ENCODE assay signal across 13 cellular contexts in the genomic region with DNA sequence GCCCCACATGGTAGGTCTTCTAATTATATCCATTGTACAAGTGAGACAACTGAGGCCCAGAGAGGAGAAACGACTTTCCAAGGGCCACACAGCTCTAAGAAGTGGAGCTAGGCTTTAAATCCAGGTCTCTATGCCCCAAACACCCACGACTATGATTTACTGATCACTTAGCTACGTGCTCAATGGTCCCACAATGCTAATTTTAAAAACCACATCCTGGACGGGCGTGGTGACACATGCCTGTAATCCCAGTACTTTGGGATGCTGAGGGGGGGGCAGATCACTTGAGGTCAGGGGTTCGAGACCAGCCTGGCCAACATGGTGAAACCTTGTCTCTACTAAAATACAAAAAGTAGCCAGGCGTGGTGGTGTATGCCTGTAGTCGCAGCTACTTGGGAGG. TPM values are rescaled to one million over a fixed set of nuclear protein-coding genes. Genes with fewer than 3 reads are reported as not detected.
DNase-seq lines count a peak whose midpoint lies in the region; ATAC-seq, FAIRE-seq and TF ChIP-seq lines count a peak whose summit lies in the region.
"Had no signal": no experiment of that assay in that cellular context is flagged by ENCODE, and none has a peak within 500 bp of the region (broad histone marks: within the 10 kb centered on the region; RNA-seq: fewer than 3 reads in every experiment).

No MANE protein-coding gene starts in this region.

- H3K27ac ChIP-seq in ACC112 (ENCODE audit: low read depth, low read length) (peak overlapping the region; percentile 7; the same call in 1 of the 2 replicates), Karpas-422 (ENCODE audit: low read length) (peak overlapping the region; percentile 58; the same call in 1 of the 2 replicates), GM12878 (ENCODE audit: control insufficient read depth, insufficient read depth) (peak overlapping the region; percentile 86), upper lobe of left lung (peak overlapping the region in 1 of 4 donors; percentile 65)
- H3K27ac ChIP-seq: neutrophil had no signal

- POLR2A ChIA-PET in GM12878 (lab: Charles Lee), result interaction anchor here (0.7 to 5.4 kb wide), 8 partner anchors 8 to 212 kb away, joined by 3 to 46 read pairs (median 10); partner anchors contain the start of gene MLEC

- TF ChIP-seq CTCF in GM12878 (IDR thresholded peaks at IDR 0.05 in 2 of 3, conservative IDR thresholded peaks at IDR 0.05 in 1 of 3; ENCODE audit: control insufficient read depth in 2 of 3, extremely low read depth in 1 of 3, insufficient read depth in 1 of 3, low read depth in 3 of 3, low read length in 3 of 3) (no peak), upper lobe of left lung (IDR thresholded peaks at IDR 0.05) (no peak)

- TF ChIP-seq POLR2A in GM12878 (IDR thresholded peaks at IDR 0.05; ENCODE audit: low read depth, low read length) (no peak), upper lobe of left lung (IDR thresholded peaks at IDR 0.05) (no peak)

- TF ChIP-seq RAD21 in GM12878 (IDR thresholded peaks at IDR 0.05; ENCODE audit: insufficient read depth, low read depth, low read length), result no peak

- 32% methylated on average over 8 of the region's 8 CpGs for WGBS in GM12878 (ENCODE audit: insufficient coverage, insufficient replicate concordance, low lambda C conversion rate, missing lambda C conversion rate)
- WGBS in upper lobe of left lung, 2 donors, result 59 to 68% methylated on average over 8 of the region's 8 CpGs

- FAIRE-seq in GM12878 (lab: Jason Lieb, UNC), result no peak
- FAIRE-seq: islet of Langerhans had no signal

- intact Hi-C loops in GM12878 (cut with micrococcal nuclease; ENCODE audit: unreplicated experiment), result loop anchor here (1.0 kb wide), 1 partner anchor 8 kb away; no protein-coding TSS in a partner anchor

- in situ Hi-C loops in GM12878 (cut with MboI), result no loop called here

- H3K4me1 ChIP-seq in ACC112 (ENCODE audit: control insufficient read depth, insufficient read depth, low read length, unreplicated experiment), result peaks cover 13% of the 10 kb centered on the region
- peaks cover 31% of the 10 kb centered on the region for H3K4me1 ChIP-seq in Karpas-422 (ENCODE audit: low read length)
- peaks cover 50% of the 10 kb centered on the region for H3K4me1 ChIP-seq in GM12878 (ENCODE audit: control insufficient read depth, insufficient read depth, low read length)
- peaks cover 0 to 12% (median 3%) of the 10 kb centered on the region in 4 donors for H3K4me1 ChIP-seq in upper lobe of left lung

- H3K4me3 ChIP-seq in ACC112 (ENCODE audit: low read depth, low read length), result no peak overlapping the region
- no peak overlapping the region for H3K4me3 ChIP-seq in Karpas-422 (ENCODE audit: low read length)
- H3K4me3 ChIP-seq in GM12878, result no peak overlapping the region
- no peak overlapping the region for H3K4me3 ChIP-seq in upper lobe of left lung

- H3K4me2 ChIP-seq in Karpas-422 (ENCODE audit: low read depth, low read length, poor library complexity, severe bottlenecking) (peak overlapping the region; percentile 49), GM12878 (ENCODE audit: control insufficient read depth, insufficient read depth) (peak overlapping the region; percentile 32)

- H3K27me3 ChIP-seq in ACC112 (ENCODE audit: insufficient read depth, low read length), result no peaks in the 10 kb centered on the region
- no peaks in the 10 kb centered on the region for H3K27me3 ChIP-seq in Karpas-422 (ENCODE audit: low read length)
- no peaks in the 10 kb centered on the region for H3K27me3 ChIP-seq in GM12878 (replicated peaks in 1 of 2; ENCODE audit: control insufficient read depth in 2 of 2, insufficient read depth in 2 of 2, low read length in 1 of 2)
- no peaks in the 10 kb centered on the region for H3K27me3 ChIP-seq in upper lobe of left lung
- H3K27me3 ChIP-seq: neutrophil had no signal

- no peaks in the 10 kb centered on the region for H4K20me1 ChIP-seq in Karpas-422 (ENCODE audit: insufficient read depth, low read depth, low read length)
- no peaks in the 10 kb centered on the region for H4K20me1 ChIP-seq in GM12878 (ENCODE audit: control insufficient read depth, insufficient read depth)

- RAD21 ChIA-PET in GM12878 (lab: Charles Lee; ENCODE audit: unreplicated experiment), result interaction anchor here (1.4 to 7.1 kb wide), 7 partner anchors 9 to 175 kb away, joined by 4 to 77 read pairs (median 12); partner anchors contain the start of gene MLEC

- DNase-seq in Karpas-422, result no peak
- no peak for DNase-seq in GM12878 (ENCODE audit: low read depth, low spot score)
- no peak for DNase-seq in upper lobe of left lung
- no peak for DNase-seq in AG08396 (ENCODE audit: low spot score)
- DNase-seq: Calu3, cerebellar nuclear complex, NCI-H524 had no signal

- H3K79me2 ChIP-seq in ACC112 (ENCODE audit: control insufficient read depth, insufficient read depth, low read length, unreplicated experiment) (no peaks in the 10 kb centered on the region), Karpas-422 (ENCODE audit: low read length) (no peaks in the 10 kb centered on the region), GM12878 (ENCODE audit: control insufficient read depth, insufficient read depth, low read length) (peaks cover 1% of the 10 kb centered on the region; the same call in 1 of the 2 replicates)

- CTCF ChIA-PET in GM12878 (lab: Yijun Ruan, JAX), result interaction anchor here (0.6 to 24.8 kb wide), 10 partner anchors 9 to 292 kb away, joined by 3 to 454 read pairs (median 4); partner anchors contain the start of genes CABP1 and MLEC

- ATAC-seq in GM18502 (IDR thresholded peaks at IDR 0.05; ENCODE audit: poor library complexity, unreplicated experiment), result peak; percentile 30
- ATAC-seq in GM12878, result peak; percentile 37
- no peak for ATAC-seq in GM18517 (IDR thresholded peaks at IDR 0.05; ENCODE audit: unreplicated experiment)
- no peak for ATAC-seq in upper lobe of left lung (ENCODE audit: low FRiP score in 2 of 2)
- no peak for ATAC-seq in activated CD4-positive, CD25-positive, alpha-beta regulatory T cell treated with anti-CD3 and anti-CD28 coated beads, Interleukin-2, amount 50 U/mL, for 24 hours

- H3K9me2 ChIP-seq in Karpas-422 (replicated peaks; ENCODE audit: insufficient read depth, low read length), result no peaks in the 10 kb centered on the region

- SMC1A ChIA-PET in GM12878 (lab: Charles Lee; ENCODE audit: uncharacterized antibody, unreplicated experiment), result interaction anchor here (0.7 to 18.2 kb wide), 9 partner anchors 10 to 97 kb away, joined by 3 to 149 read pairs (median 5); partner anchors contain the start of genes MLEC and POP5

- H2AFZ ChIP-seq in ACC112 (ENCODE audit: low read length, unreplicated experiment) (no peak overlapping the region), Karpas-422 (ENCODE audit: low read length) (0 out of 2 replicates have a peak overlapping the region, but pooled peaks have one; percentile 26), GM12878 (ENCODE audit: control insufficient read depth, low read depth, low read length) (peak overlapping the region; percentile 43; the same call in 1 of the 2 replicates)

- TF ChIP-seq EP300 in GM12878 (IDR thresholded peaks at IDR 0.05; ENCODE audit: borderline replicate concordance in 1 of 2, control insufficient read depth in 1 of 2, low read depth in 2 of 2, low read length in 2 of 2) (no peak), upper lobe of left lung (IDR thresholded peaks at IDR 0.05) (no peak)

- H3K9ac ChIP-seq in Karpas-422 (ENCODE audit: low read length), result 0 out of 2 replicates have a peak overlapping the region, but pooled peaks have one; percentile 44
- H3K9ac ChIP-seq in GM12878 (ENCODE audit: control insufficient read depth, insufficient read depth, low read length), result 0 out of 2 replicates have a peak overlapping the region, but pooled peaks have one; percentile 65

- H3K36me3 ChIP-seq in ACC112 (ENCODE audit: insufficient read depth, low read length), result no peaks in the 10 kb centered on the region
- no peaks in the 10 kb centered on the region for H3K36me3 ChIP-seq in Karpas-422 (ENCODE audit: insufficient read depth, low read length)
- H3K36me3 ChIP-seq in GM12878 (ENCODE audit: control insufficient read depth in 2 of 2, insufficient read depth in 2 of 2, low read length in 1 of 2), result no peaks in the 10 kb centered on the region
- H3K36me3 ChIP-seq in upper lobe of left lung, result no peaks in the 10 kb centered on the region
- H3K36me3 ChIP-seq: neutrophil had no signal

- H3K9me3 ChIP-seq in Karpas-422 (ENCODE audit: low read length) (no peaks in the 10 kb centered on the region), GM12878 (replicated peaks; ENCODE audit: control insufficient read depth, insufficient read depth, low read length) (no peaks in the 10 kb centered on the region), upper lobe of left lung (no peaks in the 10 kb centered on the region)
- H3K9me3 ChIP-seq: neutrophil had no signal

- no TSS peak for BruUV-seq in GM12878 (replicated peaks; lab: Mats Ljungman, UMichigan)

RNA-seq across cellular contexts. Expression of gene MLEC, which starts 8.4 kb away (rescaled TPM):
- 80.8 and 88.3 TPM in 2 replicates for total RNA-seq in Karpas-422 (2014; rRNA removed; shearing (Covaris generic); ENCODE audit: low replicate concordance)
- total RNA-seq in GM12878 (2013; cell fraction: nucleolus; rRNA removed), result 172 and 187 TPM in 2 replicates
- total RNA-seq in GM12878 (2014; rRNA removed), result 76.4 and 84.6 TPM in 2 replicates
- total RNA-seq in GM12878 (2014; rRNA removed; fragmentation: Illumina TruSeq; extraction: Trizol), result 95.2 and 99.8 TPM in 2 replicates
- 131 and 140 TPM in 2 replicates for total RNA-seq in GM12878 (2021)
- 46.5 TPM for polyA plus RNA-seq in GM12878 (2011; ENCODE audit: low read depth)
- 149 and 154 TPM in 2 replicates for polyA plus RNA-seq in GM12878 (2011; rRNA removed)
- polyA plus RNA-seq in GM12878 (2011; cell fraction: cytosol; rRNA removed), result 87.9 and 96.6 TPM in 2 replicates
- 76.3 and 77.4 TPM in 2 replicates for polyA plus RNA-seq in GM12878 (2011; cell fraction: nucleus; rRNA removed)
- polyA plus RNA-seq in GM12878 (2012), result 66.0 and 70.2 TPM in 2 replicates
- 107 and 152 TPM in 2 replicates for polyA plus RNA-seq in GM12878 (2014; fragmentation: Illumina TruSeq; extraction: Trizol)
- polyA plus RNA-seq in GM12878 (2014; fragmentation: Nextera tagmentation; extraction: Ambion mirVana), result 10 to 100 TPM; 26.7 to 28.2 TPM
- 61.4 and 64.4 TPM in 2 replicates for polyA plus RNA-seq in GM12878 (2014; rRNA removed)
- polyA plus RNA-seq in GM12878 (2016; fragmentation: Nextera tagmentation; extraction: Ambion mirVana), result 100 to 1,000 TPM; 158 to 172 TPM
- 107 and 156 TPM in 2 replicates for polyA minus RNA-seq in GM12878 (2011; rRNA and poly(A)+ RNA removed)
- polyA minus RNA-seq in GM12878 (2011; cell fraction: cytosol; rRNA and poly(A)+ RNA removed), result 37.3 and 47.4 TPM in 2 replicates
- 22.4 and 24.8 TPM in 2 replicates for polyA minus RNA-seq in GM12878 (2011; cell fraction: nucleus; rRNA and poly(A)+ RNA removed)
- total RNA-seq in upper lobe of left lung, result 100 to 1,000 TPM in 2 of 6 donors, 10 to 100 TPM in 4; 29.3 to 125 (median 71.2) TPM

RNA-seq across cellular contexts. Expression of gene UNC119B, which starts 31.7 kb away (rescaled TPM):
- 19.7 and 28.8 TPM in 2 replicates for total RNA-seq in Karpas-422 (2014; rRNA removed; shearing (Covaris generic); ENCODE audit: low replicate concordance)
- total RNA-seq in GM12878 (2013; cell fraction: nucleolus; rRNA removed), result 19.8 and 23.2 TPM in 2 replicates
- 8.7 and 10.3 TPM in 2 replicates for total RNA-seq in GM12878 (2014; rRNA removed)
- 10.1 and 10.6 TPM in 2 replicates for total RNA-seq in GM12878 (2014; rRNA removed; fragmentation: Illumina TruSeq; extraction: Trizol)
- 22.4 and 23.3 TPM in 2 replicates for total RNA-seq in GM12878 (2021)
- 13.1 TPM for polyA plus RNA-seq in GM12878 (2011; ENCODE audit: low read depth)
- polyA plus RNA-seq in GM12878 (2011; rRNA removed), result 31.5 and 31.7 TPM in 2 replicates
- polyA plus RNA-seq in GM12878 (2011; cell fraction: cytosol; rRNA removed), result 27.5 and 28.4 TPM in 2 replicates
- polyA plus RNA-seq in GM12878 (2011; cell fraction: nucleus; rRNA removed), result 35.2 and 38.9 TPM in 2 replicates
- 13.6 and 16.4 TPM in 2 replicates for polyA plus RNA-seq in GM12878 (2012)
- polyA plus RNA-seq in GM12878 (2014; fragmentation: Illumina TruSeq; extraction: Trizol), result 16.3 and 17.9 TPM in 2 replicates
- 1 to 10 TPM; 4.3 to 8.5 TPM for polyA plus RNA-seq in GM12878 (2014; fragmentation: Nextera tagmentation; extraction: Ambion mirVana)
- 20.8 and 23.9 TPM in 2 replicates for polyA plus RNA-seq in GM12878 (2014; rRNA removed)
- polyA plus RNA-seq in GM12878 (2016; fragmentation: Nextera tagmentation; extraction: Ambion mirVana), result 1 to 10 TPM; 5.9 to 7.6 TPM
- 27.7 and 28.8 TPM in 2 replicates for polyA minus RNA-seq in GM12878 (2011; rRNA and poly(A)+ RNA removed)
- polyA minus RNA-seq in GM12878 (2011; cell fraction: cytosol; rRNA and poly(A)+ RNA removed), result 6.5 and 10.8 TPM in 2 replicates
- 13.2 and 18.2 TPM in 2 replicates for polyA minus RNA-seq in GM12878 (2011; cell fraction: nucleus; rRNA and poly(A)+ RNA removed)
- total RNA-seq in upper lobe of left lung, result 10 to 100 TPM; 18.8 to 28.7 (median 22.8) TPM

RNA-seq across cellular contexts. Expression of gene CABP1, which starts 38.1 kb away (rescaled TPM):
- total RNA-seq in Karpas-422 (2014; rRNA removed; shearing (Covaris generic); ENCODE audit: low replicate concordance), result not detected in 2 replicates
- 7.5 and 8.0 TPM in 2 replicates for total RNA-seq in GM12878 (2013; cell fraction: nucleolus; rRNA removed)
- total RNA-seq in GM12878 (2014; rRNA removed), result 0.56 and 1.1 TPM in 2 replicates
- 0.72 and 0.88 TPM in 2 replicates for total RNA-seq in GM12878 (2014; rRNA removed; fragmentation: Illumina TruSeq; extraction: Trizol)
- 2.3 and 2.4 TPM in 2 replicates for total RNA-seq in GM12878 (2021)
- polyA plus RNA-seq in GM12878 (2011; ENCODE audit: low read depth), result 0.49 TPM
- 2.2 and 2.3 TPM in 2 replicates for polyA plus RNA-seq in GM12878 (2011; rRNA removed)
- 1.9 and 3.5 TPM in 2 replicates for polyA plus RNA-seq in GM12878 (2011; cell fraction: cytosol; rRNA removed)
- polyA plus RNA-seq in GM12878 (2011; cell fraction: nucleus; rRNA removed), result 6.2 and 8.7 TPM in 2 replicates
- polyA plus RNA-seq in GM12878 (2012), result 1.0 and 1.9 TPM in 2 replicates
- polyA plus RNA-seq in GM12878 (2014; fragmentation: Illumina TruSeq; extraction: Trizol), result 0.84 and 1.1 TPM in 2 replicates
- not detected for polyA plus RNA-seq in GM12878 (2014; fragmentation: Nextera tagmentation; extraction: Ambion mirVana)
- 0.88 and 0.93 TPM in 2 replicates for polyA plus RNA-seq in GM12878 (2014; rRNA removed)
- polyA plus RNA-seq in GM12878 (2016; fragmentation: Nextera tagmentation; extraction: Ambion mirVana), result under 1 TPM; 0.16 to 0.23 TPM
- 3.1 and 3.4 TPM in 2 replicates for polyA minus RNA-seq in GM12878 (2011; rRNA and poly(A)+ RNA removed)
- polyA minus RNA-seq in GM12878 (2011; cell fraction: cytosol; rRNA and poly(A)+ RNA removed), result 0.42 and 1.2 TPM in 2 replicates
- 2.5 and 2.6 TPM in 2 replicates for polyA minus RNA-seq in GM12878 (2011; cell fraction: nucleus; rRNA and poly(A)+ RNA removed)
- 1 to 10 TPM in 2 of 6 donors, not detected in 4; 1.2 to 2.1 TPM for total RNA-seq in upper lobe of left lung

RNA-seq across cellular contexts. Expression of gene ACADS, which starts 47.1 kb away (rescaled TPM):
- 5.2 and 7.3 TPM in 2 replicates for total RNA-seq in Karpas-422 (2014; rRNA removed; shearing (Covaris generic); ENCODE audit: low replicate concordance)
- total RNA-seq in GM12878 (2013; cell fraction: nucleolus; rRNA removed), result 7.3 and 9.4 TPM in 2 replicates
- total RNA-seq in GM12878 (2014; rRNA removed) (17.1 and 18.1 TPM in 2 replicates), GM12878 (2014; rRNA removed; fragmentation: Illumina TruSeq; extraction: Trizol) (4.1 and 5.0 TPM in 2 replicates), GM12878 (2021) (14.7 and 15.4 TPM in 2 replicates), upper lobe of left lung (10 to 100 TPM; 24.1 to 43.1 (median 32.9) TPM)
- polyA plus RNA-seq in GM12878 (2011; ENCODE audit: low read depth), result 3.6 TPM
- polyA plus RNA-seq in GM12878 (2011; rRNA removed) (2.6 and 5.0 TPM in 2 replicates), GM12878 (2014; fragmentation: Illumina TruSeq; extraction: Trizol) (0.40 and 2.4 TPM in 2 replicates), GM12878 (2014; fragmentation: Nextera tagmentation; extraction: Ambion mirVana) (under 1 TPM; 0.05 to 0.38 TPM), GM12878 (2014; rRNA removed) (15.3 and 16.0 TPM in 2 replicates), GM12878 (2016; fragmentation: Nextera tagmentation; extraction: Ambion mirVana) (10 to 100 TPM; 16.5 to 18.1 TPM)
- polyA plus RNA-seq in GM12878 (2011; cell fraction: cytosol; rRNA removed), result 8.0 and 11.7 TPM in 2 replicates
- 22.4 and 23.8 TPM in 2 replicates for polyA plus RNA-seq in GM12878 (2011; cell fraction: nucleus; rRNA removed)
- 14.1 and 16.9 TPM in 2 replicates for polyA plus RNA-seq in GM12878 (2012)
- polyA minus RNA-seq in GM12878 (2011; rRNA and poly(A)+ RNA removed), result 1.4 and 6.0 TPM in 2 replicates
- polyA minus RNA-seq in GM12878 (2011; cell fraction: cytosol; rRNA and poly(A)+ RNA removed), result 3.6 TPM in 2 replicates
- 4.0 and 4.1 TPM in 2 replicates for polyA minus RNA-seq in GM12878 (2011; cell fraction: nucleus; rRNA and poly(A)+ RNA removed)

Comparison
In these comparisons a context has a peak if more than half of its experiments do, and no peak if none do; other contexts are left out.
1. ATAC-seq: peak in GM18502 (single experiment) and GM12878 (single experiment); none in GM18517 (single experiment), upper lobe of left lung (0 of 2) and activated CD4-positive, CD25-positive, alpha-beta regulatory T cell treated with anti-CD3 and anti-CD28 coated beads, Interleukin-2, amount 50 U/mL, for 24 hours (0 of 2).